ENCODE assay signal across 40 cellular contexts in the genomic region with DNA sequence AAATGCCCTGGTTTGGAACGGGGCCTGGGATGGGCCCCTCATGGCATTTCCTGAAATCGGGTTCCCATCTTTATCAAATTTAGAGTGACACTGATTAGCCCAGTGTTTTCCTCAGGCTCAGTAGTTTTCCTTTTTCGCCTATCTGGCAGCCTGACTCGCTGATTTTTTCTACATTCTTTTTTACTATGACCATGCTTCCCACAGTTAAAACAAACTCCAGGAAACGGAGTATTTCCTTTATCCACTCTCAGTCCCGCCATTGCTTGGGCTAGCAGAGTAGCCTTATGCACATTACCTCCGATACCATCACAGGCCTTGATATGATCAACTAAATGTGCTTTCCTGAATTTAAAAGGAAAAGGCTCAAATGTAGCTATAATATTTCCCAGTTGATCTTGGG. TPM values are rescaled to one million over a fixed set of nuclear protein-coding genes. Genes with fewer than 3 reads are reported as not detected.
"Had no signal": no experiment of that assay in that cellular context is flagged by ENCODE, and none has a peak within 500 bp of the region (broad histone marks: within the 10 kb centered on the region; RNA-seq: fewer than 3 reads in every experiment).

No MANE protein-coding gene starts in this region.

- H3K27me3 ChIP-seq: adrenal gland, ascending aorta, brain microvascular endothelial cell, breast epithelium, cardiac muscle cell had no signal

- H3K36me3 ChIP-seq: adrenal gland, ascending aorta, brain microvascular endothelial cell, breast epithelium, cardiac muscle cell had no signal

- H3K4me1 ChIP-seq: adrenal gland, ascending aorta, breast epithelium had no signal

- FAIRE-seq: astrocyte, bronchial epithelial cell had no signal

- ATAC-seq: activated naive CD4-positive, alpha-beta T cell treated with anti-CD3 and anti-CD28 coated beads, Interleukin-2, amount 50 U/mL, for 72 hours; activated naive CD8-positive, alpha-beta T cell treated with anti-CD3 and anti-CD28 coated beads, Interleukin-2, amount 50 U/mL, for 24 hours; activated T-cell treated with anti-CD3 and anti-CD28 coated beads, Interleukin-2, amount 50 U/mL, for 4 hours; activated T-cell treated with anti-CD3 and anti-CD28 coated beads, Interleukin-2, amount 50 U/mL, for 72 hours; activated T-helper 17 cell treated with anti-CD3 and anti-CD28 coated beads, Interleukin-2, amount 50 U/mL, for 72 hours had no signal

- H3K4me3 ChIP-seq: adrenal gland, ascending aorta, breast epithelium, cardiac muscle cell had no signal

- H3K9me3 ChIP-seq: adrenal gland, ascending aorta, breast epithelium had no signal

- DNase-seq: activated effector memory CD4-positive, alpha-beta T cell treated with anti-CD3 and anti-CD28 coated beads, Interleukin-2, amount 50 U/mL, for 16 hours; activated effector memory CD4-positive, alpha-beta T cell treated with Interleukin-2 at 50 U/mL for 16 hours; activated gamma-delta T cell; activated gamma-delta T cell treated with Interleukin-2 at 50 U/mL for 16 hours; activated naive CD4-positive, alpha-beta T cell; activated naive CD4-positive, alpha-beta T cell treated with anti-CD3 and anti-CD28 coated beads for 36 hours; activated naive CD4-positive, alpha-beta T cell treated with anti-CD3 and anti-CD28 coated beads, Interleukin-2, amount 10 ng/mL, durations not matched to agents 7 days and 5 days; activated naive CD4-positive, alpha-beta T cell treated with anti-CD3 and anti-CD28 coated beads, Interleukin-2, amount 50 U/mL, for 16 hours; activated naive CD4-positive, alpha-beta T cell treated with Interleukin-2 at 50 U/mL for 16 hours; activated naive CD8-positive, alpha-beta T cell treated with anti-CD3 and anti-CD28 coated beads for 36 hours; activated naive CD8-positive, alpha-beta T cell treated with anti-CD3 and anti-CD28 coated beads, Interleukin-2, amount 10 ng/mL, durations not matched to agents 7 days and 5 days; activated naive CD8-positive, alpha-beta T cell treated with anti-CD3 and anti-CD28 coated beads, Interleukin-2, amount 50 U/mL, for 24 hours; activated T-cell treated with anti-CD3 and anti-CD28 coated beads for 4 hours; activated T-cell treated with anti-CD3 and anti-CD28 coated beads, Interleukin-2, amount 50 U/mL, for 1 hour; activated T-cell treated with anti-CD3 and anti-CD28 coated beads, Interleukin-2, amount 50 U/mL, for 24 hours; activated T-cell treated with anti-CD3 and anti-CD28 coated beads, Interleukin-2, amount 50 U/mL, for 4 hours; activated T-cell treated with anti-CD3 and anti-CD28 coated beads, Interleukin-2, amount 50 U/mL, for 48 hours; activated T-cell treated with anti-CD3 and anti-CD28 coated beads, Interleukin-2, amount 50 U/mL, for 72 hours; adrenal gland; amniotic stem cell; amygdala; anterior cingulate cortex; aorta; brain microvascular endothelial cell; caudate nucleus; central memory CD4-positive, alpha-beta T cell; cerebellar nuclear complex had no signal

- H3K27ac ChIP-seq: adrenal gland, ascending aorta, brain microvascular endothelial cell, breast epithelium, cardiac muscle cell had no signal

RNA-seq across cellular contexts. Expression of a gene that starts 5.5 kb away (rescaled TPM):
- total RNA-seq: activated naive CD4-positive, alpha-beta T cell treated with anti-CD3 and anti-CD28 coated beads for 36 hours; activated naive CD8-positive, alpha-beta T cell treated with anti-CD3 and anti-CD28 coated beads for 36 hours; activated T-cell treated with anti-CD3 and anti-CD28 coated beads, Interleukin-2, amount 50 U/mL, for 4 hours; activated T-helper 1 cell treated with anti-CD3 and anti-CD28 coated beads, Interleukin-12 subunit alpha, Interleukin-12 subunit beta, Interleukin-2, Interleukin-4 antibody, amounts not matched to agents 30 ng/mL and 10 ng/mL and 1 ng/mL, durations not matched to agents 14 hours and 24 hours and 36 hours; activated T-helper 2 cell treated with anti-CD3 and anti-CD28 coated beads, Interferon-gamma antibody, Interleukin-2, Interleukin-4, amounts not matched to agents 10 μg/mL and 5 μg/mL and 100 μg/mL, durations not matched to agents 14 hours and 24 hours and 36 hours; adrenal gland; aorta; ascending aorta; astrocyte; bronchial epithelial cell; cardiac muscle cell; cardiac septum; cerebellum; chondrocyte had no signal
- polyA plus RNA-seq: adipose tissue, adrenal gland, aorta, cardiac muscle cell had no signal

RNA-seq across cellular contexts. Expression of a gene that starts 36.8 kb away (rescaled TPM):
- total RNA-seq: activated naive CD4-positive, alpha-beta T cell treated with anti-CD3 and anti-CD28 coated beads for 36 hours; activated naive CD4-positive, alpha-beta T cell treated with anti-CD3 and anti-CD28 coated beads, Interleukin-2, amount 50 U/mL, for 72 hours; activated naive CD8-positive, alpha-beta T cell treated with anti-CD3 and anti-CD28 coated beads for 36 hours; activated naive CD8-positive, alpha-beta T cell treated with anti-CD3 and anti-CD28 coated beads, Interleukin-2, amount 10 ng/mL, durations not matched to agents 7 days and 5 days; activated T-cell treated with anti-CD3 and anti-CD28 coated beads, Interleukin-2, amount 50 U/mL, for 4 hours; activated T-cell treated with anti-CD3 and anti-CD28 coated beads, Interleukin-2, amount 50 U/mL, for 72 hours; activated T-helper 1 cell treated with anti-CD3 and anti-CD28 coated beads, Interleukin-12 subunit alpha, Interleukin-12 subunit beta, Interleukin-2, Interleukin-4 antibody, amounts not matched to agents 30 ng/mL and 10 ng/mL and 1 ng/mL, durations not matched to agents 14 hours and 24 hours and 36 hours; activated T-helper 17 cell treated with anti-CD3 and anti-CD28 coated beads, Interleukin-2, amount 50 U/mL, for 72 hours; activated T-helper 2 cell treated with anti-CD3 and anti-CD28 coated beads, Interferon-gamma antibody, Interleukin-2, Interleukin-4, amounts not matched to agents 10 μg/mL and 5 μg/mL and 100 μg/mL, durations not matched to agents 14 hours and 24 hours and 36 hours; aorta; ascending aorta; astrocyte; bronchial epithelial cell; cardiac muscle cell; cardiac septum; chondrocyte had no signal
- polyA plus RNA-seq: aorta, cardiac muscle cell had no signal

RNA-seq across cellular contexts. Expression of a gene that starts 37.4 kb away (rescaled TPM):
- total RNA-seq: activated naive CD4-positive, alpha-beta T cell treated with anti-CD3 and anti-CD28 coated beads for 36 hours; activated naive CD4-positive, alpha-beta T cell treated with anti-CD3 and anti-CD28 coated beads, Interleukin-2, amount 50 U/mL, for 72 hours; activated naive CD8-positive, alpha-beta T cell treated with anti-CD3 and anti-CD28 coated beads for 36 hours; activated naive CD8-positive, alpha-beta T cell treated with anti-CD3 and anti-CD28 coated beads, Interleukin-2, amount 10 ng/mL, durations not matched to agents 7 days and 5 days; activated T-cell treated with anti-CD3 and anti-CD28 coated beads, Interleukin-2, amount 50 U/mL, for 4 hours; activated T-cell treated with anti-CD3 and anti-CD28 coated beads, Interleukin-2, amount 50 U/mL, for 72 hours; activated T-helper 1 cell treated with anti-CD3 and anti-CD28 coated beads, Interleukin-12 subunit alpha, Interleukin-12 subunit beta, Interleukin-2, Interleukin-4 antibody, amounts not matched to agents 30 ng/mL and 10 ng/mL and 1 ng/mL, durations not matched to agents 14 hours and 24 hours and 36 hours; activated T-helper 2 cell treated with anti-CD3 and anti-CD28 coated beads, Interferon-gamma antibody, Interleukin-2, Interleukin-4, amounts not matched to agents 10 μg/mL and 5 μg/mL and 100 μg/mL, durations not matched to agents 14 hours and 24 hours and 36 hours; adrenal gland; aorta; ascending aorta; astrocyte; breast epithelium; bronchial epithelial cell; cardiac muscle cell; cardiac septum; cerebellum; chondrocyte had no signal
- polyA plus RNA-seq: adipose tissue, adrenal gland, aorta, cardiac muscle cell had no signal

RNA-seq across cellular contexts. Expression of a gene that starts 41.5 kb away (rescaled TPM):
- total RNA-seq: activated naive CD4-positive, alpha-beta T cell treated with anti-CD3 and anti-CD28 coated beads for 36 hours; activated naive CD4-positive, alpha-beta T cell treated with anti-CD3 and anti-CD28 coated beads, Interleukin-2, amount 50 U/mL, for 72 hours; activated naive CD8-positive, alpha-beta T cell treated with anti-CD3 and anti-CD28 coated beads for 36 hours; activated naive CD8-positive, alpha-beta T cell treated with anti-CD3 and anti-CD28 coated beads, Interleukin-2, amount 10 ng/mL, durations not matched to agents 7 days and 5 days; activated T-cell treated with anti-CD3 and anti-CD28 coated beads, Interleukin-2, amount 50 U/mL, for 4 hours; activated T-cell treated with anti-CD3 and anti-CD28 coated beads, Interleukin-2, amount 50 U/mL, for 72 hours; activated T-helper 1 cell treated with anti-CD3 and anti-CD28 coated beads, Interleukin-12 subunit alpha, Interleukin-12 subunit beta, Interleukin-2, Interleukin-4 antibody, amounts not matched to agents 30 ng/mL and 10 ng/mL and 1 ng/mL, durations not matched to agents 14 hours and 24 hours and 36 hours; activated T-helper 17 cell treated with anti-CD3 and anti-CD28 coated beads, Interleukin-2, amount 50 U/mL, for 72 hours; activated T-helper 2 cell treated with anti-CD3 and anti-CD28 coated beads, Interferon-gamma antibody, Interleukin-2, Interleukin-4, amounts not matched to agents 10 μg/mL and 5 μg/mL and 100 μg/mL, durations not matched to agents 14 hours and 24 hours and 36 hours; adrenal gland; aorta; ascending aorta; astrocyte; breast epithelium; bronchial epithelial cell; cardiac muscle cell; cardiac septum; cerebellum; chondrocyte had no signal
- polyA plus RNA-seq: adipose tissue, adrenal gland, aorta, cardiac muscle cell had no signal

RNA-seq across cellular contexts. Expression of a gene that starts 54.9 kb away (rescaled TPM):
- total RNA-seq: activated naive CD4-positive, alpha-beta T cell treated with anti-CD3 and anti-CD28 coated beads for 36 hours; activated naive CD4-positive, alpha-beta T cell treated with anti-CD3 and anti-CD28 coated beads, Interleukin-2, amount 50 U/mL, for 72 hours; activated naive CD8-positive, alpha-beta T cell treated with anti-CD3 and anti-CD28 coated beads for 36 hours; activated naive CD8-positive, alpha-beta T cell treated with anti-CD3 and anti-CD28 coated beads, Interleukin-2, amount 10 ng/mL, durations not matched to agents 7 days and 5 days; activated T-cell treated with anti-CD3 and anti-CD28 coated beads, Interleukin-2, amount 50 U/mL, for 4 hours; activated T-cell treated with anti-CD3 and anti-CD28 coated beads, Interleukin-2, amount 50 U/mL, for 72 hours; activated T-helper 1 cell treated with anti-CD3 and anti-CD28 coated beads, Interleukin-12 subunit alpha, Interleukin-12 subunit beta, Interleukin-2, Interleukin-4 antibody, amounts not matched to agents 30 ng/mL and 10 ng/mL and 1 ng/mL, durations not matched to agents 14 hours and 24 hours and 36 hours; activated T-helper 17 cell treated with anti-CD3 and anti-CD28 coated beads, Interleukin-2, amount 50 U/mL, for 72 hours; activated T-helper 2 cell treated with anti-CD3 and anti-CD28 coated beads, Interferon-gamma antibody, Interleukin-2, Interleukin-4, amounts not matched to agents 10 μg/mL and 5 μg/mL and 100 μg/mL, durations not matched to agents 14 hours and 24 hours and 36 hours; adrenal gland; aorta; ascending aorta; astrocyte; breast epithelium; bronchial epithelial cell; cardiac muscle cell; cardiac septum; cerebellum; chondrocyte had no signal
- polyA plus RNA-seq: adipose tissue, adrenal gland, aorta, cardiac muscle cell had no signal
